Comparison of ENCODE assay signal across 8 cellular contexts in genomic region chr14:20606190-20606901, GRCh38. TPM values are rescaled to one million over a fixed set of nuclear protein-coding genes. Genes with fewer than 3 reads are reported as not detected.
DNase-seq lines count a peak whose midpoint lies in the region; ATAC-seq and TF ChIP-seq lines count a peak whose summit lies in the region.

No MANE protein-coding gene starts in this region.

- no peak overlapping the region for H3K27ac Mint-ChIP-seq in T-helper 17 cell

- TF ChIP-seq CTCF in WERI-Rb-1 (IDR thresholded peaks at IDR 0.05; ENCODE audit: low read depth, low read length) (peak; percentile 72), coronary artery (IDR thresholded peaks at IDR 0.05) (no peak)

- ATAC-seq in HG02938 (IDR thresholded peaks at IDR 0.05; ENCODE audit: unreplicated experiment) = no peak
- ATAC-seq in T-helper 17 cell = no peak

- no peaks in the 10 kb centered on the region for H3K27me3 Mint-ChIP-seq in T-helper 17 cell

- peaks cover 9% of the 10 kb centered on the region for H3K4me1 ChIP-seq in HAP-1

- H3K27me3 ChIP-seq in HAP-1 (ENCODE audit: low read depth) (no peaks in the 10 kb centered on the region), WERI-Rb-1 (ENCODE audit: insufficient read depth, low read depth, severe bottlenecking) (peaks cover 88% of the 10 kb centered on the region)

- H3K4me1 Mint-ChIP-seq in T-helper 17 cell = peaks cover 5% of the 10 kb centered on the region

- DNase-seq in AML-193 (lab: John Stamatoyannopoulos, UW) (peak; percentile 43 to 53), HAP-1 (ENCODE audit: low spot score in 2 of 2) (peak; percentile 47 to 62), WERI-Rb-1 (peak; percentile 48), kidney glomerular epithelial cell (lab: John Stamatoyannopoulos, UW) (peak; percentile 1), T-helper 17 cell (no peak), coronary artery (ENCODE audit: low spot score) (no peak), RPMI8226 (no peak)

- H3K27ac ChIP-seq in WERI-Rb-1 (no peak overlapping the region), coronary artery (no peak overlapping the region)

- H3K4me3 ChIP-seq in HAP-1 (no peak overlapping the region), WERI-Rb-1 (ENCODE audit: low read depth, low read length) (no peak overlapping the region), coronary artery (no peak overlapping the region)

- no peak overlapping the region for H3K4me3 Mint-ChIP-seq in T-helper 17 cell

- in situ Hi-C loops in HAP-1 (cut with MboI; ENCODE audit: low sequenced_read_pairs) = loop anchor here (10.0 kb wide), 1 partner anchor 272 kb away; the partner anchor contains the start of gene CCNB1IP1

- no peaks in the 10 kb centered on the region for H3K9me3 ChIP-seq in HAP-1
- H3K9me3 ChIP-seq in WERI-Rb-1 (ENCODE audit: severe bottlenecking) = no peaks in the 10 kb centered on the region
- no peaks in the 10 kb centered on the region for H3K9me3 ChIP-seq in T-helper 17 cell (ENCODE audit: control insufficient read depth, low read length, poor library complexity, severe bottlenecking)

- no peaks in the 10 kb centered on the region for H3K36me3 Mint-ChIP-seq in T-helper 17 cell (ENCODE audit: low read depth)

- H3K36me3 ChIP-seq in HAP-1 (replicated peaks) (no peaks in the 10 kb centered on the region), WERI-Rb-1 (no peaks in the 10 kb centered on the region)

RNA-seq across cellular contexts. Expression of gene RNASE12, which starts 15.2 kb away (rescaled TPM):
- total RNA-seq in T-helper 17 cell = not detected

RNA-seq across cellular contexts. Expression of gene RNASE11, which starts 18.5 kb away (rescaled TPM):
- total RNA-seq in T-helper 17 cell = not detected

RNA-seq across cellular contexts. Expression of gene OR6S1, which starts 35.1 kb away (rescaled TPM):
- not detected for total RNA-seq in T-helper 17 cell

RNA-seq across cellular contexts. Expression of gene RNASE9, which starts 45.5 kb away (rescaled TPM):
- not detected for total RNA-seq in T-helper 17 cell

Comparison
In these comparisons a context has a peak if more than half of its experiments do, and no peak if none do; other contexts are left out.
1. DNase-seq: peak in AML-193 (2 of 2), HAP-1 (2 of 2), WERI-Rb-1 (single experiment) and kidney glomerular epithelial cell (single experiment); none in T-helper 17 cell (0 of 3), coronary artery (single experiment) and RPMI8226 (single experiment).